ENCODE assay signal across 27 cellular contexts in genomic region chr20:20875716-20876115, GRCh38.
"Had no signal": no experiment of that assay in that cellular context is flagged by ENCODE, and none has a peak within 500 bp of the region (broad histone marks: within the 10 kb centered on the region; RNA-seq: fewer than 3 reads in every experiment).

No MANE protein-coding gene starts in this region.

- H3K9me3 Mint-ChIP-seq: dendritic cell treated with granulocyte-macrophage colony-stimulating factor and Interleukin-4, amounts not matched to agents 40 ng/mL and 50 ng/mL, for 4 days; effector memory CD8-positive, alpha-beta T cell; mesothelial cell of epicardium; naive B cell had no signal

- DNase-seq: effector CD8-positive, alpha-beta T cell; effector memory CD8-positive, alpha-beta T cell; erythroblast; esophagus squamous epithelium; foreskin fibroblast; foreskin melanocyte; gastrocnemius medialis; glutamatergic neuron; head of caudate nucleus; heart right ventricle; hippocampal formation; left cardiac atrium; left lung; left ventricle myocardium superior; lower lobe of right lung; mesenchymal stem cell; mucosa of descending colon; naive B cell had no signal

- H3K36me3 Mint-ChIP-seq: mesothelial cell of epicardium, naive B cell had no signal

- H3K4me3 Mint-ChIP-seq: dendritic cell treated with granulocyte-macrophage colony-stimulating factor and Interleukin-4, amounts not matched to agents 40 ng/mL and 50 ng/mL, for 4 days; effector memory CD8-positive, alpha-beta T cell; mesothelial cell of epicardium; naive B cell had no signal

- H3K9me3 ChIP-seq: esophagus squamous epithelium, gastrocnemius medialis, heart right ventricle, left lung, lower lobe of right lung, mucosa of descending colon had no signal

- H3K27ac Mint-ChIP-seq: dendritic cell treated with granulocyte-macrophage colony-stimulating factor and Interleukin-4, amounts not matched to agents 40 ng/mL and 50 ng/mL, for 4 days; effector memory CD8-positive, alpha-beta T cell; mesothelial cell of epicardium; naive B cell had no signal

- H3K4me3 ChIP-seq: coronary artery, esophagus squamous epithelium, gastrocnemius medialis, heart right ventricle, left lung, lower lobe of right lung, mucosa of descending colon had no signal

- H3K4me1 Mint-ChIP-seq: mesothelial cell of epicardium, naive B cell had no signal

- H3K36me3 ChIP-seq: esophagus squamous epithelium, gastrocnemius medialis, heart right ventricle, left lung, lower lobe of right lung had no signal

- H3K4me1 ChIP-seq: esophagus squamous epithelium, gastrocnemius medialis, heart right ventricle, left lung, lower lobe of right lung had no signal

- H3K27ac ChIP-seq: coronary artery, epithelial cell of prostate, esophagus squamous epithelium, gastrocnemius medialis, heart right ventricle, left lung, lower lobe of right lung had no signal

- FAIRE-seq: colon, endothelial cell of umbilical vein, islet of Langerhans, keratinocyte had no signal

- ATAC-seq: effector memory CD8-positive, alpha-beta T cell; esophagus mucosa; gastrocnemius medialis; heart right ventricle; left cardiac atrium; left lung; left ventricle myocardium superior; lower lobe of right lung; mucosa of descending colon had no signal
